Comparison of ENCODE assay signal across 1 cellular context in the genomic region with DNA sequence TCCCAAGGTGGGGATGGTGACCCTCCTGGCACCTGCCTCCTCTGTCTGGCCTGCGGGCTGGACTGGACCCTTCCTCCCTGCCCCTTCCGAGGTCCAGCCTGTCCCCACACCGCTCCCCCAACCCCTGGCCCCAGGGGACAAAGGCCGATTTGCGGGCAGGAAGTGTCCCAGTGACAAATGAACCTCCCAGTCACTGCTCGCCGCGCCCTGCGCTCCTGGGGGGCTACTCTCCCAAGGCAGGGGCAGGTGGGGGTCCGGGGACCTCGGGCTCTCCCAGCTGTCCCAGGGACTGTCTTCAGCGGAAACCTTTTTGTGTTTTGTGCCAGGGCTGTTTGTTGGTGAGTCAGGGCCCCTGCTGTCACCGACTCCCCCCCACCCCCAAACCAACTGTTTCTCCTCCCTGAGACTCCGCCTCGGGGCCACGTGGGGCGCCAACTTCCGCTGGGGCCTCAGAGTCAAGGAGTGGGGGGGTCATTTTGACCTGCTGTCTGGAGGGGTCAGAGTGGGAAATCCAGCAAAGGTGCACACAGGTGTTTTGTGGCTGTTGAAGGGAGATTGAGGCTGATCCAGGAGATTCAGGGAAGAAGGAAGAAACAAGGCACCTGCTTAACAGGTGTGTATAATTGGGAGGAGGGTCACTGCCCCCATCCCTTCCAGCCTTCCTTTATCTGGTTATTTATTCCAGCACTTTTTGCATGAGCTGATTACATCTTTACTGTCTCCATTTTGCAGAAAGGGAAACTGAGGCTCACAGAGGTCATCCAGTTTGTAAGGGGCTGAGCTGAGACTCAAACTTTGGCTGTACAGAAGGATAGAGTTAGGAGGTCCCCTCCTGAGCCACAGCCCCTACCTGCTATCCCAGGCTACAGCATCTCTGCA.
TF ChIP-seq lines count a peak whose summit lies in the region.

No MANE protein-coding gene starts in this region.

TF ChIP-seq in SK-N-SH, 30 proteins besides CTCF, POLR2A, EP300 and RAD21:
- TF ChIP-seq SIN3A (IDR thresholded peaks at IDR 0.05; ENCODE audit: borderline replicate concordance, low read depth, low read length) (peak; percentile 70; the same call in 1 of the 2 replicates), FOSL2 (IDR thresholded peaks at IDR 0.05; ENCODE audit: borderline replicate concordance, low read depth) (no peak), MXI1 (IDR thresholded peaks at IDR 0.05; ENCODE audit: low read depth, low read length) (0 out of 2 replicates have a peak, but pooled peaks have one; percentile 18)
- TF ChIP-seq, protein P1, sequence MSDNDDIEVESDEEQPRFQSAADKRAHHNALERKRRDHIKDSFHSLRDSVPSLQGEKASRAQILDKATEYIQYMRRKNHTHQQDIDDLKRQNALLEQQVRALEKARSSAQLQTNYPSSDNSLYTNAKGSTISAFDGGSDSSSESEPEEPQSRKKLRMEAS (IDR thresholded peaks at IDR 0.05; ENCODE audit: low read depth), result peak; percentile 69
- TF ChIP-seq, protein P2, sequence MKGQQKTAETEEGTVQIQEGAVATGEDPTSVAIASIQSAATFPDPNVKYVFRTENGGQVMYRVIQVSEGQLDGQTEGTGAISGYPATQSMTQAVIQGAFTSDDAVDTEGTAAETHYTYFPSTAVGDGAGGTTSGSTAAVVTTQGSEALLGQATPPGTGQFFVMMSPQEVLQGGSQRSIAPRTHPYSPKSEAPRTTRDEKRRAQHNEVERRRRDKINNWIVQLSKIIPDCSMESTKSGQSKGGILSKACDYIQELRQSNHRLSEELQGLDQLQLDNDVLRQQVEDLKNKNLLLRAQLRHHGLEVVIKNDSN (IDR thresholded peaks at IDR 0.05; ENCODE audit: borderline replicate concordance, low read depth), result peak; percentile 87
TF ChIP-seq in SK-N-SH: peak in this region for 4.
